20 cellular contexts compared by ENCODE assay signal in the genomic region with DNA sequence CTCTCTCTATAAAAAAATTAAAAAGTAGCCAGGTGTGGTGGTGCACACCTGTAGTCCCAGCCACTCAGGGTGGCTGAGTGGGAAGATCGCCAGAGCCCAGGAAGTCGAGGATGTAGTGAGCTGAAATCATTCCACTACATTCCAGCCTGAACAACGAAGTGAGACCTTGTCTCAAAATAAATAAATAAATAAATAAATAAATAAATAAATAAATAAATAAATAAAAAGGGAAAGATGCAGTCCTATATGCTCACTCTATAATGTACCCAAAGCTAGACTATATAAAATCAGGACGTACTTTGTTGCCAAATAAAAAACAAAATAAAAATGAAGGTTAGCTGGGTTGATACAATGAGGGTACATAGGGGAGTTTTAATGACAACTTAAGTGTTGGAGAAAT. TPM values are rescaled to one million over a fixed set of nuclear protein-coding genes. Genes with fewer than 3 reads are reported as not detected.
DNase-seq lines count a peak whose midpoint lies in the region; ATAC-seq, FAIRE-seq and TF ChIP-seq lines count a peak whose summit lies in the region.
"Had no signal": no experiment of that assay in that cellular context is flagged by ENCODE, and none has a peak within 500 bp of the region (broad histone marks: within the 10 kb centered on the region; RNA-seq: fewer than 3 reads in every experiment).

No MANE protein-coding gene starts in this region.

- peaks cover 4% of the 10 kb centered on the region for H3K9me3 Mint-ChIP-seq in progenitor cell of endocrine pancreas (ENCODE audit: low read depth)
- H3K9me3 Mint-ChIP-seq: CD4-positive, alpha-beta T cell; CD8-positive, alpha-beta T cell had no signal

- H3K27ac ChIP-seq in A549 (no peak overlapping the region), HEK293 (ENCODE audit: extremely low read depth, low read depth, low read length) (no peak overlapping the region)
- H3K27ac ChIP-seq: 22Rv1; BLaER1 treated with 17β-estradiol and CSF1 and Interleukin-3, amounts not matched to agents 10 nM and 100 nM; C4-2B had no signal

- H3K4me1 ChIP-seq in A549 = no peaks in the 10 kb centered on the region
- H3K4me1 ChIP-seq in HEK293 (ENCODE audit: control insufficient read depth, insufficient read depth, low read length) = peaks cover 27% of the 10 kb centered on the region

- POLR2A ChIA-PET in A549 (lab: Yijun Ruan, JAX) (no interaction called here), HEK293 (lab: Yijun Ruan, JAX) (no interaction called here)

- peaks cover 56% of the 10 kb centered on the region for H3K4me1 Mint-ChIP-seq in progenitor cell of endocrine pancreas (ENCODE audit: low read depth)
- H3K4me1 Mint-ChIP-seq: B cell had no signal

- H3K36me3 ChIP-seq in HEK293 (ENCODE audit: control insufficient read depth in 2 of 2, insufficient read depth in 1 of 2, low read length in 2 of 2) = no peaks in the 10 kb centered on the region
- H3K36me3 ChIP-seq: BLaER1 treated with 17β-estradiol and CSF1 and Interleukin-3, amounts not matched to agents 10 nM and 100 nM had no signal

- peaks cover 18% of the 10 kb centered on the region for H3K36me3 Mint-ChIP-seq in progenitor cell of endocrine pancreas (ENCODE audit: insufficient read depth)
- H3K36me3 Mint-ChIP-seq: CD8-positive, alpha-beta T cell had no signal

- H3K27ac Mint-ChIP-seq in progenitor cell of endocrine pancreas = peak overlapping the region; percentile 54
- H3K27ac Mint-ChIP-seq: B cell; CD4-positive, alpha-beta T cell; CD8-positive, alpha-beta T cell had no signal

- no peak overlapping the region for H3K4me3 Mint-ChIP-seq in progenitor cell of endocrine pancreas (ENCODE audit: low read depth)
- H3K4me3 Mint-ChIP-seq: B cell; CD4-positive, alpha-beta T cell; CD8-positive, alpha-beta T cell had no signal

- CTCF ChIA-PET in A549 (lab: Yijun Ruan, JAX) (interaction anchor here (2.9 kb wide), 1 partner anchor 16 kb away, joined by 8 read pairs; no protein-coding TSS in a partner anchor), HEK293 (lab: Yijun Ruan, JAX) (interaction anchor here (0.5 to 2.9 kb wide), 7 partner anchors 8 to 715 kb away, joined by 3 to 18 read pairs (median 4); no protein-coding TSS in a partner anchor)

- ATAC-seq in A549 = no peak
- ATAC-seq: CD8-positive, alpha-beta T cell had no signal

- TF ChIP-seq CTCF in A549 (IDR thresholded peaks at IDR 0.05) (no peak), HEK293 (tag by site-specific recombination; IDR thresholded peaks at IDR 0.05) (no peak), progenitor cell of endocrine pancreas (IDR thresholded peaks at IDR 0.05; ENCODE audit: unreplicated experiment) (no peak)

- no peak for FAIRE-seq in A549 (lab: Jason Lieb, UNC)
- FAIRE-seq: D721Med, G401.6, GM12891, GM19239 had no signal

- DNase-seq in A549 (ENCODE audit: low read depth in 1 of 2, low spot score in 1 of 2) = no peak
- DNase-seq in progenitor cell of endocrine pancreas (ENCODE audit: low spot score, unreplicated experiment) = no peak
- DNase-seq in Ammon's horn (ENCODE audit: low spot score) = no peak
- no peak for DNase-seq in kidney tubule cell (ENCODE audit: low spot score)
- DNase-seq: ACHN; Caco-2; Calu3; CD4-positive, alpha-beta T cell; CD8-positive, alpha-beta T cell; DMS79 treated with DMSO at 0.1 percent for 48 hours; GF-D8 had no signal

- H3K4me2 ChIP-seq in A549 = no peak overlapping the region
- H3K4me2 ChIP-seq: BLaER1 treated with 17β-estradiol and CSF1 and Interleukin-3, amounts not matched to agents 10 nM and 100 nM had no signal

- 86% methylated on average over 4 of the region's 4 CpGs for WGBS in A549 (ENCODE audit: missing lambda C conversion rate)

- no peak for TF ChIP-seq RAD21 in A549 (conservative IDR thresholded peaks at IDR 0.05 in 1 of 2, IDR thresholded peaks at IDR 0.05 in 1 of 2)

- H3K4me3 ChIP-seq in A549 (no peak overlapping the region), HEK293 (ENCODE audit: low read depth, low read length) (no peak overlapping the region)
- H3K4me3 ChIP-seq: BLaER1 treated with 17β-estradiol and CSF1 and Interleukin-3, amounts not matched to agents 10 nM and 100 nM had no signal

- no peak for TF ChIP-seq EP300 in A549 (IDR thresholded peaks at IDR 0.05)

- H3K27me3 Mint-ChIP-seq in progenitor cell of endocrine pancreas = no peaks in the 10 kb centered on the region

- no peak for TF ChIP-seq POLR2A in A549 (IDR thresholded peaks at IDR 0.05; ENCODE audit: low read length)

- no peaks in the 10 kb centered on the region for H3K9me3 ChIP-seq in A549
- H3K9me3 ChIP-seq in HEK293 (ENCODE audit: control insufficient read depth, insufficient read depth, low read depth, low read length) = no peaks in the 10 kb centered on the region
- H3K9me3 ChIP-seq: BLaER1 treated with 17β-estradiol and CSF1 and Interleukin-3, amounts not matched to agents 10 nM and 100 nM; Caco-2 had no signal

TF ChIP-seq in A549, 52 proteins besides CTCF, POLR2A, EP300 and RAD21:
- TF ChIP-seq HOXB5 (CRISPR knock-in tag; IDR thresholded peaks at IDR 0.05) (no peak), ZC3H11A (IDR thresholded peaks at IDR 0.05) (peak; percentile 79), CEBPB (IDR thresholded peaks at IDR 0.05) (no peak)
- TF ChIP-seq, protein P1, sequence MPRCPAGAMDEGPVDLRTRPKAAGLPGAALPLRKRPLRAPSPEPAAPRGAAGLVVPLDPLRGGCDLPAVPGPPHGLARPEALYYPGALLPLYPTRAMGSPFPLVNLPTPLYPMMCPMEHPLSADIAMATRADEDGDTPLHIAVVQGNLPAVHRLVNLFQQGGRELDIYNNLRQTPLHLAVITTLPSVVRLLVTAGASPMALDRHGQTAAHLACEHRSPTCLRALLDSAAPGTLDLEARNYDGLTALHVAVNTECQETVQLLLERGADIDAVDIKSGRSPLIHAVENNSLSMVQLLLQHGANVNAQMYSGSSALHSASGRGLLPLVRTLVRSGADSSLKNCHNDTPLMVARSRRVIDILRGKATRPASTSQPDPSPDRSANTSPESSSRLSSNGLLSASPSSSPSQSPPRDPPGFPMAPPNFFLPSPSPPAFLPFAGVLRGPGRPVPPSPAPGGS (IDR thresholded peaks at IDR 0.05) = no peak
- TF ChIP-seq, protein P2, sequence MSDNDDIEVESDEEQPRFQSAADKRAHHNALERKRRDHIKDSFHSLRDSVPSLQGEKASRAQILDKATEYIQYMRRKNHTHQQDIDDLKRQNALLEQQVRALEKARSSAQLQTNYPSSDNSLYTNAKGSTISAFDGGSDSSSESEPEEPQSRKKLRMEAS (IDR thresholded peaks at IDR 0.05) = no peak

TF ChIP-seq in HEK293, 187 proteins besides CTCF, POLR2A, EP300 and RAD21 (continues in another document):
- TF ChIP-seq ZNF211 (tag by site-specific recombination; IDR thresholded peaks at IDR 0.05; ENCODE audit: low read depth) = no peak
- TF ChIP-seq ZNF707 (tag by site-specific recombination; IDR thresholded peaks at IDR 0.05) = no peak
- 0 out of 2 replicates have a peak, but pooled peaks have one; percentile 45 for TF ChIP-seq BCL11B (tag by site-specific recombination; IDR thresholded peaks at IDR 0.05; ENCODE audit: low read depth)
- TF ChIP-seq ZNF248 (tag by site-specific recombination; IDR thresholded peaks at IDR 0.05) = no peak
- TF ChIP-seq ZNF501 (tag by site-specific recombination; IDR thresholded peaks at IDR 0.05) = peak; percentile 82; the same call in 1 of the 2 replicates
- TF ChIP-seq ZNF239 (tag by site-specific recombination; IDR thresholded peaks at IDR 0.05) = no peak
- TF ChIP-seq, protein P3, sequence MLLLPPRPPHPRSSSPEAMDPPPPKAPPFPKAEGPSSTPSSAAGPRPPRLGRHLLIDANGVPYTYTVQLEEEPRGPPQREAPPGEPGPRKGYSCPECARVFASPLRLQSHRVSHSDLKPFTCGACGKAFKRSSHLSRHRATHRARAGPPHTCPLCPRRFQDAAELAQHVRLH (tag by site-specific recombination; IDR thresholded peaks at IDR 0.05) = peak; percentile 72; the same call in 1 of the 2 replicates
- peak; percentile 75; the same call in 1 of the 2 replicates for TF ChIP-seq ZNF223 (tag by site-specific recombination; IDR thresholded peaks at IDR 0.05)
- TF ChIP-seq ZNF423 (tag by site-specific recombination; IDR thresholded peaks at IDR 0.05) = no peak
- no peak for TF ChIP-seq OSR2 (tag by site-specific recombination; IDR thresholded peaks at IDR 0.05)
- peak; percentile 92 for TF ChIP-seq ZNF354C (tag by site-specific recombination; IDR thresholded peaks at IDR 0.05; ENCODE audit: borderline replicate concordance, low read depth)
- TF ChIP-seq HOXA7 (CRISPR knock-in tag; IDR thresholded peaks at IDR 0.05; ENCODE audit: borderline replicate concordance) = no peak
- TF ChIP-seq ZBTB7A (tag by site-specific recombination; IDR thresholded peaks at IDR 0.05; ENCODE audit: low read depth) = no peak
- no peak for TF ChIP-seq ZNF561 (tag by site-specific recombination; IDR thresholded peaks at IDR 0.05; ENCODE audit: borderline replicate concordance)
- TF ChIP-seq, protein P4, sequence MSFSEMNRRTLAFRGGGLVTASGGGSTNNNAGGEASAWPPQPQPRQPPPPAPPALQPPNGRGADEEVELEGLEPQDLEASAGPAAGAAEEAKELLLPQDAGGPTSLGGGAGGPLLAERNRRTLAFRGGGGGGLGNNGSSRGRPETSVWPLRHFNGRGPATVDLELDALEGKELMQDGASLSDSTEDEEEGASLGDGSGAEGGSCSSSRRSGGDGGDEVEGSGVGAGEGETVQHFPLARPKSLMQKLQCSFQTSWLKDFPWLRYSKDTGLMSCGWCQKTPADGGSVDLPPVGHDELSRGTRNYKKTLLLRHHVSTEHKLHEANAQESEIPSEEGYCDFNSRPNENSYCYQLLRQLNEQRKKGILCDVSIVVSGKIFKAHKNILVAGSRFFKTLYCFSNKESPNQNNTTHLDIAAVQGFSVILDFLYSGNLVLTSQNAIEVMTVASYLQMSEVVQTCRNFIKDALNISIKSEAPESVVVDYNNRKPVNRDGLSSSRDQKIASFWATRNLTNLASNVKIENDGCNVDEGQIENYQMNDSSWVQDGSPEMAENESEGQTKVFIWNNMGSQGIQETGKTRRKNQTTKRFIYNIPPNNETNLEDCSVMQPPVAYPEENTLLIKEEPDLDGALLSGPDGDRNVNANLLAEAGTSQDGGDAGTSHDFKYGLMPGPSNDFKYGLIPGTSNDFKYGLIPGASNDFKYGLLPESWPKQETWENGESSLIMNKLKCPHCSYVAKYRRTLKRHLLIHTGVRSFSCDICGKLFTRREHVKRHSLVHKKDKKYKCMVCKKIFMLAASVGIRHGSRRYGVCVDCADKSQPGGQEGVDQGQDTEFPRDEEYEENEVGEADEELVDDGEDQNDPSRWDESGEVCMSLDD (tag by site-specific recombination; IDR thresholded peaks at IDR 0.05) = no peak
- TF ChIP-seq ZNF791 (tag by site-specific recombination; IDR thresholded peaks at IDR 0.05) = peak; percentile 80

RNA-seq across cellular contexts. Expression of a gene that starts 26.1 kb away (rescaled TPM):
- polyA plus RNA-seq in A549 (2011; rRNA removed) = 2.6 and 2.8 TPM in 2 replicates
- 1.5 and 1.9 TPM in 2 replicates for polyA plus RNA-seq in A549 (2012; cell fraction: cytosol; rRNA removed)
- 2.1 and 2.4 TPM in 2 replicates for polyA plus RNA-seq in A549 (2012; cell fraction: nucleus; rRNA removed)
- polyA plus RNA-seq in A549 (2017; fragmentation: RNase III; extraction: RNeasy Plus Mini Kit Qiagen cat#74134 plus additional on column Dnase treatment) = 0.99 to 1.6 TPM (median 1.1 TPM) in 3 replicates
- polyA minus RNA-seq in A549 (2011; rRNA and poly(A)+ RNA removed) = 13.1 and 16.1 TPM in 2 replicates
- total RNA-seq in progenitor cell of endocrine pancreas = 79.0 and 86.5 TPM in 2 replicates
- total RNA-seq: CD8-positive, alpha-beta T cell had no signal
